12 cellular contexts compared by ENCODE assay signal in genomic region chr1:191831572-191831971, GRCh38.
A peak's percentile ranks its signal among the peaks of the same experiment; 100 is the strongest.
DNase-seq lines count a peak whose midpoint lies in the region; ATAC-seq, FAIRE-seq and TF ChIP-seq lines count a peak whose summit lies in the region.
"Had no signal": no experiment of that assay in that cellular context is flagged by ENCODE, and none has a peak within 500 bp of the region (broad histone marks: within the 10 kb centered on the region; RNA-seq: fewer than 3 reads in every experiment).

No MANE protein-coding gene starts in this region.

- no peaks in the 10 kb centered on the region for H3K9me3 ChIP-seq in A673 (ENCODE audit: low read depth, low read length, poor library complexity, severe bottlenecking)
- H3K9me3 ChIP-seq in pancreas, result no peaks in the 10 kb centered on the region
- H3K9me3 ChIP-seq in lower lobe of right lung, result no peaks in the 10 kb centered on the region
- H3K9me3 ChIP-seq: BLaER1 treated with 17β-estradiol and CSF1 and Interleukin-3, amounts not matched to agents 10 nM and 100 nM; sigmoid colon had no signal

- peak; percentile 24; the same call in 1 of the 2 replicates for TF ChIP-seq CTCF in A673 (conservative IDR thresholded peaks at IDR 0.05; ENCODE audit: low read depth, low read length)
- TF ChIP-seq CTCF in choroid plexus epithelial cell (conservative IDR thresholded peaks at IDR 0.05; ENCODE audit: low read depth, low read length), result peak; percentile 4
- TF ChIP-seq CTCF in pancreas (IDR thresholded peaks at IDR 0.05), result no peak
- TF ChIP-seq CTCF in lower lobe of right lung (IDR thresholded peaks at IDR 0.05), result no peak

- FAIRE-seq in pancreas (lab: Jason Lieb, UNC), result no peak

- POLR2A ChIA-PET in A673 (lab: Charles Lee; ENCODE audit: low non-redundant PET), result no interaction called here

- no TSS peak for BruUV-seq in A673 (replicated peaks; lab: Mats Ljungman, UMichigan)

- 39 to 42% methylated on average over 4 of the region's 4 CpGs for WGBS in pancreas, 2 donors

- DNase-seq in A673 (ENCODE audit: low spot score), result peak; percentile 50
- DNase-seq in NCI-H69 (lab: John Stamatoyannopoulos, UW), result peak; percentile 26
- DNase-seq in choroid plexus epithelial cell (ENCODE audit: low read depth), result peak; percentile 9
- DNase-seq in SW480 (ENCODE audit: low spot score), result no peak
- DNase-seq in pancreas, result no peak
- no peak for DNase-seq in GOT3 (lab: John Stamatoyannopoulos, UW)
- DNase-seq in lower lobe of right lung, result no peak
- DNase-seq: NCI-H187, sigmoid colon, T-cell had no signal

- ATAC-seq in GM21360 (IDR thresholded peaks at IDR 0.05; ENCODE audit: unreplicated experiment) (peak; percentile 51), pancreas (no peak), lower lobe of right lung (no peak)
- ATAC-seq: T-cell had no signal

- no peaks in the 10 kb centered on the region for H3K4me1 ChIP-seq in A673 (ENCODE audit: insufficient read depth, low read length, poor library complexity, severe bottlenecking)
- H3K4me1 ChIP-seq in pancreas, result no peaks in the 10 kb centered on the region
- no peaks in the 10 kb centered on the region for H3K4me1 ChIP-seq in lower lobe of right lung
- H3K4me1 ChIP-seq: sigmoid colon had no signal

- H3K27ac ChIP-seq in A673 (ENCODE audit: low read depth, low read length, poor library complexity, severe bottlenecking), result no peak overlapping the region
- no peak overlapping the region for H3K27ac ChIP-seq in pancreas
- H3K27ac ChIP-seq in lower lobe of right lung, result no peak overlapping the region
- H3K27ac ChIP-seq: BLaER1 treated with 17β-estradiol and CSF1 and Interleukin-3, amounts not matched to agents 10 nM and 100 nM; sigmoid colon had no signal

- CTCF ChIA-PET in A673 (lab: Charles Lee), result no interaction called here

- no peaks in the 10 kb centered on the region for H3K36me3 ChIP-seq in A673 (ENCODE audit: insufficient read depth, low read length, poor library complexity, severe bottlenecking)
- no peaks in the 10 kb centered on the region for H3K36me3 ChIP-seq in pancreas
- no peaks in the 10 kb centered on the region for H3K36me3 ChIP-seq in lower lobe of right lung
- H3K36me3 ChIP-seq: BLaER1 treated with 17β-estradiol and CSF1 and Interleukin-3, amounts not matched to agents 10 nM and 100 nM; sigmoid colon had no signal

- H3K4me3 ChIP-seq in A673 (ENCODE audit: low read depth, low read length, poor library complexity, severe bottlenecking) (no peak overlapping the region), choroid plexus epithelial cell (ENCODE audit: low read depth, low read length) (no peak overlapping the region), pancreas (no peak overlapping the region), lower lobe of right lung (no peak overlapping the region)
- H3K4me3 ChIP-seq: BLaER1 treated with 17β-estradiol and CSF1 and Interleukin-3, amounts not matched to agents 10 nM and 100 nM; sigmoid colon had no signal

- H3K27me3 ChIP-seq in A673 (replicated peaks; ENCODE audit: insufficient read depth, low read depth, low read length, poor library complexity) (no peaks in the 10 kb centered on the region), pancreas (no peaks in the 10 kb centered on the region), lower lobe of right lung (ENCODE audit: low read depth) (no peaks in the 10 kb centered on the region)
- H3K27me3 ChIP-seq: BLaER1 treated with 17β-estradiol and CSF1 and Interleukin-3, amounts not matched to agents 10 nM and 100 nM; sigmoid colon had no signal

- intact Hi-C loops in A673 (cut with micrococcal nuclease; ENCODE audit: unreplicated experiment), result no loop called here
- intact Hi-C loops in pancreas (cut with DNase I), result no loop called here
- intact Hi-C loops in lower lobe of right lung (cut with DNase I), result no loop called here

Comparison
In these comparisons a context has a peak if more than half of its experiments do, and no peak if none do; other contexts are left out.
1. DNase-seq: peak in A673 (single experiment), NCI-H69 (single experiment) and choroid plexus epithelial cell (single experiment); none in SW480 (single experiment), pancreas (0 of 6), GOT3 (single experiment) and lower lobe of right lung (single experiment).
2. CTCF ChIP-seq: peak in A673 (single experiment) and choroid plexus epithelial cell (single experiment); none in pancreas (0 of 4) and lower lobe of right lung (single experiment).